27 cellular contexts compared by ENCODE assay signal in genomic region chr15:92326236-92326635, GRCh38.
"Had no signal": no experiment of that assay in that cellular context is flagged by ENCODE, and none has a peak within 500 bp of the region (broad histone marks: within the 10 kb centered on the region; RNA-seq: fewer than 3 reads in every experiment).

No MANE protein-coding gene starts in this region.

- H3K27me3 ChIP-seq: brain microvascular endothelial cell, cardiac muscle cell had no signal

- DNase-seq: activated CD4-positive, alpha-beta memory T cell treated with anti-CD3 and anti-CD28 coated beads for 36 hours; activated CD4-positive, alpha-beta T cell treated with anti-CD3 and anti-CD28 coated beads for 1 hour; activated CD4-positive, alpha-beta T cell treated with anti-CD3 and anti-CD28 coated beads, Interleukin-2, amount 10 ng/mL, durations not matched to agents 7 days and 5 days; activated CD8-positive, alpha-beta memory T cell treated with anti-CD3 and anti-CD28 coated beads for 24 hours; activated gamma-delta T cell; activated naive CD4-positive, alpha-beta T cell treated with anti-CD3 and anti-CD28 coated beads for 36 hours; activated T-cell treated with anti-CD3 and anti-CD28 coated beads, Interleukin-2, amount 50 U/mL, for 4 hours; amygdala; brain microvascular endothelial cell; cerebellar nuclear complex; Kasumi-1; KBM-7; NCI-H1048; NCI-H146; NCI-H187 treated with DMSO at 0.1 percent for 48 hours; NCI-H2081 treated with DMSO at 0.1 percent for 48 hours; NCI-H446; NCI-H524 treated with DMSO at 0.1 percent for 48 hours; NCI-H748 treated with DMSO at 0.1 percent for 48 hours; RPMI8226; SHP77 had no signal

- ATAC-seq: activated T-cell treated with anti-CD3 and anti-CD28 coated beads, Interleukin-2, amount 50 U/mL, for 4 hours; activated T-helper 17 cell treated with anti-CD3 and anti-CD28 coated beads, Interleukin-2, amount 50 U/mL, for 72 hours; WTC11 had no signal

- H3K27ac Mint-ChIP-seq: activated CD4-positive, alpha-beta memory T cell treated with anti-CD3 and anti-CD28 coated beads for 36 hours; activated CD4-positive, alpha-beta T cell treated with anti-CD3 and anti-CD28 coated beads, Interleukin-2, amount 10 ng/mL, durations not matched to agents 7 days and 5 days; activated naive CD4-positive, alpha-beta T cell treated with anti-CD3 and anti-CD28 coated beads for 36 hours; activated naive CD8-positive, alpha-beta T cell; activated T-helper 17 cell treated with anti-CD3 and anti-CD28 coated beads, Interleukin-2, amount 50 U/mL, for 72 hours; T-helper 1 cell treated with Interleukin-12 subunit alpha and Interleukin-12 subunit beta and Interleukin-4 antibody, amounts not matched to agents 30 μg/mL and 1 μg/mL, for 36 hours; WTC11 had no signal

- H3K4me3 ChIP-seq: cardiac muscle cell, SJSA1 had no signal

- H3K9me3 ChIP-seq: SJSA1 had no signal

- H3K36me3 ChIP-seq: brain microvascular endothelial cell, cardiac muscle cell, SJSA1 had no signal

- H3K9me3 Mint-ChIP-seq: activated CD4-positive, alpha-beta memory T cell treated with anti-CD3 and anti-CD28 coated beads for 36 hours; activated CD4-positive, alpha-beta T cell treated with anti-CD3 and anti-CD28 coated beads, Interleukin-2, amount 10 ng/mL, durations not matched to agents 7 days and 5 days; activated naive CD4-positive, alpha-beta T cell treated with anti-CD3 and anti-CD28 coated beads for 36 hours; activated T-cell treated with anti-CD3 and anti-CD28 coated beads, Interleukin-2, amount 50 U/mL, for 4 hours; activated T-helper 17 cell treated with anti-CD3 and anti-CD28 coated beads, Interleukin-2, amount 50 U/mL, for 72 hours; T-helper 1 cell treated with Interleukin-12 subunit alpha and Interleukin-12 subunit beta and Interleukin-4 antibody, amounts not matched to agents 30 μg/mL and 1 μg/mL, for 36 hours; WTC11 had no signal

- H3K27me3 Mint-ChIP-seq: activated CD4-positive, alpha-beta T cell treated with anti-CD3 and anti-CD28 coated beads, Interleukin-2, amount 10 ng/mL, durations not matched to agents 7 days and 5 days had no signal

- H3K4me1 Mint-ChIP-seq: activated CD4-positive, alpha-beta T cell treated with anti-CD3 and anti-CD28 coated beads, Interleukin-2, amount 10 ng/mL, durations not matched to agents 7 days and 5 days; activated T-helper 17 cell treated with anti-CD3 and anti-CD28 coated beads, Interleukin-2, amount 50 U/mL, for 72 hours had no signal

- H3K27ac ChIP-seq: brain microvascular endothelial cell, cardiac muscle cell, SJSA1 had no signal

- H3K36me3 Mint-ChIP-seq: activated CD4-positive, alpha-beta memory T cell treated with anti-CD3 and anti-CD28 coated beads for 36 hours; activated naive CD8-positive, alpha-beta T cell; WTC11 had no signal

- H3K4me3 Mint-ChIP-seq: activated CD4-positive, alpha-beta memory T cell treated with anti-CD3 and anti-CD28 coated beads for 36 hours; activated CD4-positive, alpha-beta T cell treated with anti-CD3 and anti-CD28 coated beads, Interleukin-2, amount 10 ng/mL, durations not matched to agents 7 days and 5 days; activated naive CD4-positive, alpha-beta T cell treated with anti-CD3 and anti-CD28 coated beads for 36 hours; activated naive CD8-positive, alpha-beta T cell; activated T-cell treated with anti-CD3 and anti-CD28 coated beads, Interleukin-2, amount 50 U/mL, for 4 hours; activated T-helper 17 cell treated with anti-CD3 and anti-CD28 coated beads, Interleukin-2, amount 50 U/mL, for 72 hours; T-helper 1 cell treated with Interleukin-12 subunit alpha and Interleukin-12 subunit beta and Interleukin-4 antibody, amounts not matched to agents 30 μg/mL and 1 μg/mL, for 36 hours; WTC11 had no signal
